11 cellular contexts compared by ENCODE assay signal in the genomic region with DNA sequence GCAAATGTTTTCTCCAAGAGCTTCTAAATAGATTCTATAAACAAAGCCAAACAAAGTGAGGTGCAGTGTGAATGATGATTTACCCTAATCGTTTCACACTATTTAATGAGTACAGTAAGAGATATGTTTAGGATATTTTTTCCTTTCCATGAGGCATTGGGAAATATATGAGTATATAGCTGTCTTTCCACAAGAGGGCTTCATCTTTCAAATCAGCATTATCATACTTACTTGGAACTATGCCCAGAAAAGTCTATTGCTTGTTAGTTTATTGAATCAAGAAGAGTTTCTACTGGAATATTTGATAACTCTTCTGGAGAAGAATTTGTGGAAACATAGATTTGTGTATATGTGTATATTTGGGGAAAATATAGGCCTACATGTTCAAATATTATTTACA.
DNase-seq lines count a peak whose midpoint lies in the region; TF ChIP-seq lines count a peak whose summit lies in the region.
"Had no signal": no experiment of that assay in that cellular context is flagged by ENCODE, and none has a peak within 500 bp of the region (broad histone marks: within the 10 kb centered on the region; RNA-seq: fewer than 3 reads in every experiment).

No MANE protein-coding gene starts in this region.

- H3K27me3 ChIP-seq in endodermal cell (ENCODE audit: control insufficient read depth, insufficient read depth, low read length, poor library complexity, severe bottlenecking) (no peaks in the 10 kb centered on the region), tibial artery (no peaks in the 10 kb centered on the region)
- H3K27me3 ChIP-seq: foreskin keratinocyte had no signal

- peak; percentile 30 for DNase-seq in COLO829 (ENCODE audit: low spot score)
- DNase-seq in M059J (ENCODE audit: low read depth) = peak; percentile 2
- peak; percentile 27 for DNase-seq in RWPE1 (ENCODE audit: low spot score)
- DNase-seq in fibroblast of the aortic adventitia (ENCODE audit: low read depth) = peak; percentile 47
- no peak for DNase-seq in endodermal cell
- DNase-seq in caudate nucleus (lab: John Stamatoyannopoulos, UW) = no peak
- DNase-seq in activated T-helper 2 cell treated with anti-CD3 and anti-CD28 coated beads, Interferon-gamma antibody, Interleukin-2, Interleukin-4, amounts not matched to agents 10 μg/mL and 5 μg/mL and 100 μg/mL, durations not matched to agents 14 hours and 24 hours and 36 hours (ENCODE audit: low spot score) = no peak
- DNase-seq in tibial artery = no peak
- DNase-seq: activated T-cell treated with anti-CD3 and anti-CD28 coated beads, Interleukin-2, amount 50 U/mL, for 72 hours; stimulated activated CD4-positive, alpha-beta T cell treated with anti-CD3 and anti-CD28 coated beads, Interleukin-4, amount 100 ng/mL, for 4 hours had no signal

- no peaks in the 10 kb centered on the region for H3K4me1 ChIP-seq in endodermal cell (ENCODE audit: control insufficient read depth, insufficient read depth, low read length)
- H3K4me1 ChIP-seq in tibial artery = no peaks in the 10 kb centered on the region
- H3K4me1 ChIP-seq: foreskin keratinocyte had no signal

- H3K9ac ChIP-seq in endodermal cell (ENCODE audit: extremely low read depth, low read length, poor library complexity, severe bottlenecking) = no peak overlapping the region

- H3K9me3 Mint-ChIP-seq in endodermal cell = no peaks in the 10 kb centered on the region
- H3K9me3 Mint-ChIP-seq in activated T-helper 2 cell treated with anti-CD3 and anti-CD28 coated beads, Interferon-gamma antibody, Interleukin-2, Interleukin-4, amounts not matched to agents 10 μg/mL and 5 μg/mL and 100 μg/mL, durations not matched to agents 14 hours and 24 hours and 36 hours = peaks cover 10% of the 10 kb centered on the region

- POLR2A ChIA-PET in RWPE1 (lab: Yijun Ruan, JAX; ENCODE audit: low non-redundant PET) = no interaction called here

- H3K9me3 ChIP-seq in endodermal cell (ENCODE audit: control insufficient read depth, low read length) (no peaks in the 10 kb centered on the region), tibial artery (no peaks in the 10 kb centered on the region)

- no peaks in the 10 kb centered on the region for H3K36me3 Mint-ChIP-seq in endodermal cell (ENCODE audit: low read depth)
- no peaks in the 10 kb centered on the region for H3K36me3 Mint-ChIP-seq in activated T-helper 2 cell treated with anti-CD3 and anti-CD28 coated beads, Interferon-gamma antibody, Interleukin-2, Interleukin-4, amounts not matched to agents 10 μg/mL and 5 μg/mL and 100 μg/mL, durations not matched to agents 14 hours and 24 hours and 36 hours (ENCODE audit: low read depth)

- 75% methylated on average over 1 of the region's 1 CpG; no CpG with 5 or more reads in 1 of the 2 experiments for WGBS in endodermal cell (ENCODE audit: insufficient coverage in 1 of 2, insufficient read length in 1 of 2), 2 experiments

- no peak overlapping the region for H3K27ac ChIP-seq in RWPE1
- H3K27ac ChIP-seq in endodermal cell (ENCODE audit: low read depth, low read length) = no peak overlapping the region
- H3K27ac ChIP-seq in caudate nucleus (ENCODE audit: low read depth, low read length) = no peak overlapping the region
- no peak overlapping the region for H3K27ac ChIP-seq in tibial artery
- H3K27ac ChIP-seq: foreskin keratinocyte had no signal

- H3K36me3 ChIP-seq in endodermal cell (ENCODE audit: control insufficient read depth, insufficient read depth, low read length) (no peaks in the 10 kb centered on the region), tibial artery (no peaks in the 10 kb centered on the region)

- no peaks in the 10 kb centered on the region for H3K4me1 Mint-ChIP-seq in endodermal cell
- no peaks in the 10 kb centered on the region for H3K4me1 Mint-ChIP-seq in activated T-helper 2 cell treated with anti-CD3 and anti-CD28 coated beads, Interferon-gamma antibody, Interleukin-2, Interleukin-4, amounts not matched to agents 10 μg/mL and 5 μg/mL and 100 μg/mL, durations not matched to agents 14 hours and 24 hours and 36 hours (ENCODE audit: low read depth)

- no peaks in the 10 kb centered on the region for H3K27me3 Mint-ChIP-seq in endodermal cell (ENCODE audit: insufficient read depth)
- H3K27me3 Mint-ChIP-seq in activated T-helper 2 cell treated with anti-CD3 and anti-CD28 coated beads, Interferon-gamma antibody, Interleukin-2, Interleukin-4, amounts not matched to agents 10 μg/mL and 5 μg/mL and 100 μg/mL, durations not matched to agents 14 hours and 24 hours and 36 hours (ENCODE audit: low read depth) = no peaks in the 10 kb centered on the region

- TF ChIP-seq CTCF in RWPE1 (conservative IDR thresholded peaks at IDR 0.05; ENCODE audit: low read depth) (peak; percentile 19; the same call in 1 of the 2 replicates), fibroblast of the aortic adventitia (IDR thresholded peaks at IDR 0.05; ENCODE audit: insufficient read depth, low read length) (no peak), endodermal cell (conservative IDR thresholded peaks at IDR 0.05) (no peak), tibial artery (IDR thresholded peaks at IDR 0.05) (no peak)

- CTCF ChIA-PET in RWPE1 (lab: Yijun Ruan, JAX) = interaction anchor here (0.7 kb wide), 1 partner anchor 295 kb away, joined by 3 read pairs; no protein-coding TSS in a partner anchor

- H3K4me3 ChIP-seq in fibroblast of the aortic adventitia (ENCODE audit: low read depth, low read length) (no peak overlapping the region), endodermal cell (ENCODE audit: low read length) (no peak overlapping the region), tibial artery (no peak overlapping the region)

- H3K27ac Mint-ChIP-seq in endodermal cell = no peak overlapping the region
- H3K27ac Mint-ChIP-seq in activated T-helper 2 cell treated with anti-CD3 and anti-CD28 coated beads, Interferon-gamma antibody, Interleukin-2, Interleukin-4, amounts not matched to agents 10 μg/mL and 5 μg/mL and 100 μg/mL, durations not matched to agents 14 hours and 24 hours and 36 hours = no peak overlapping the region
- H3K27ac Mint-ChIP-seq: activated T-cell treated with anti-CD3 and anti-CD28 coated beads, Interleukin-2, amount 50 U/mL, for 72 hours had no signal

- H3K4me3 Mint-ChIP-seq in endodermal cell = no peak overlapping the region
- H3K4me3 Mint-ChIP-seq in activated T-helper 2 cell treated with anti-CD3 and anti-CD28 coated beads, Interferon-gamma antibody, Interleukin-2, Interleukin-4, amounts not matched to agents 10 μg/mL and 5 μg/mL and 100 μg/mL, durations not matched to agents 14 hours and 24 hours and 36 hours (ENCODE audit: low read depth) = no peak overlapping the region
- H3K4me3 Mint-ChIP-seq: activated T-cell treated with anti-CD3 and anti-CD28 coated beads, Interleukin-2, amount 50 U/mL, for 72 hours had no signal

- intact Hi-C loops in activated T-helper 2 cell treated with anti-CD3 and anti-CD28 coated beads, Interferon-gamma antibody, Interleukin-2, Interleukin-4, amounts not matched to agents 10 μg/mL and 5 μg/mL and 100 μg/mL, durations not matched to agents 14 hours and 24 hours and 36 hours (cut with micrococcal nuclease) = no loop called here
- intact Hi-C loops in tibial artery (cut with DNase I; ENCODE audit: low total_unique reads) = no loop called here

Comparison
In these comparisons a context has a peak if more than half of its experiments do, and no peak if none do; other contexts are left out.
1. DNase-seq: peak in COLO829 (single experiment), M059J (single experiment), RWPE1 (single experiment) and fibroblast of the aortic adventitia (single experiment); none in endodermal cell (single experiment), caudate nucleus (0 of 61), activated T-helper 2 cell treated with anti-CD3 and anti-CD28 coated beads, Interferon-gamma antibody, Interleukin-2, Interleukin-4, amounts not matched to agents 10 μg/mL and 5 μg/mL and 100 μg/mL, durations not matched to agents 14 hours and 24 hours and 36 hours (single experiment) and tibial artery (0 of 2).